Comparison of ENCODE assay signal across 8 cellular contexts in the genomic region with DNA sequence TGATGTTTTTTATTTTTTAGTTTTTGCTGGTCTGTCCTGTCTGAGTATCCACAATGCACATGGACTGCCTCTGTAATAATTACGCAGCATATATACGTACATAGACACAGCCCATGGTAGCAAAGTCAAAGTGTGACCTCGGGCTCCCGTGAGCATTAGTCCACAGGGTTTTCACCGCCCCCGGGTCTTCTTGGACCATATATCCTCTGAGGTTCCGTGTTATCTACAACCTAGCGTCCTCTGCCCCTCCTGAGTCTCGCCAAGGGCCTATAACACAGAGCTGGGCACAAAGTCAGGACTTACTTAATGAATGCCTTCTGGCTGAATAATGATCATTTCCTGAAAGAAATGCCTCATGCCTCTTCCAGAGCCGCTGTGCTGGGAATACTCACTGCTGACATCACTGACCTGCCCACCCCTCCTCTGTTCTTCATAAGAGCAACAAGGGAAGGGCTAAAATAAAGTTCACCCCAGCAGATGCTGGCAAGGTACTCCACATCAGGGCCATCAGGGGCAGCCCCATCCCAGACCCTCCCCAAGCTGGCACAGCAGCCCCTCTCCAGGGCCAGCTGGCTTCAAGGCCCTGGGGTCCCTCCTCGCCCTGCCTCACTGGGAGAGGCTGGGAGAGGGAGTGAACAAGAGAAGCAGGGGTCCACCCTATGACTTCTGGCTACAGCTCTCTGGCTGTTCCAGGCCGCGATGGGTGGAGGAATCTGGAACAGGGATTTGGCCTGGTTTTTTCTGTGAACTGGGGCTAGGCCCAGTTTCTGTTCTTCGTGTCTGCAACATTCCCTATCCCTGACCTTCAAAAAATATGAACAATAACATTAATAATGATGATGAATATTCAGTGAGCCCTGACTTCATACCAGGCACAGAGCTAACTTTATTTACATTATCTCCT. TPM values are rescaled to one million over a fixed set of nuclear protein-coding genes. Genes with fewer than 3 reads are reported as not detected.
DNase-seq lines count a peak whose midpoint lies in the region; TF ChIP-seq lines count a peak whose summit lies in the region.

No MANE protein-coding gene starts in this region.

- H3K9ac ChIP-seq in SK-N-MC (ENCODE audit: insufficient read length), result peak overlapping the region; percentile 40

- intact Hi-C loops in ovary (cut with DNase I), result loop anchor here in 1 of 4 donors (10.0 kb wide), 1 partner anchor 727 kb away; no protein-coding TSS in a partner anchor

- CTCF ChIA-PET in GM10248 (lab: Yijun Ruan, JAX), result interaction anchor here (0.6 to 31.1 kb wide), 12 partner anchors 10 to 96 kb away, joined by 3 to 685 read pairs (median 4); partner anchors contain the start of gene RAPGEF3

- POLR2A ChIA-PET in GM10248 (lab: Yijun Ruan, JAX), result interaction anchor here (0.5 to 2.2 kb wide), 3 partner anchors 20 to 310 kb away, joined by 3 to 12 read pairs (median 3); no protein-coding TSS in a partner anchor

- TF ChIP-seq CTCF in ovary (IDR thresholded peaks at IDR 0.05), result no peak
- TF ChIP-seq CTCF in GM10248 (IDR thresholded peaks at IDR 0.05; ENCODE audit: control extremely low read depth, extremely low read depth, low read depth, missing control alignments), result no peak

- DNase-seq in Daoy (ENCODE audit: low read depth) (peak; percentile 72), SK-N-MC (ENCODE audit: low read depth, low spot score) (no peak), fibroblast of gingiva (ENCODE audit: low read depth) (peak; percentile 84), ovary (peak; percentile 81 to 88 (median 83)), GM10248 (ENCODE audit: extremely low spot score) (no peak), NCI-H1048 (lab: John Stamatoyannopoulos, UW) (no peak)
- no peak for DNase-seq in central memory CD4-positive, alpha-beta T cell
- no peak for DNase-seq in stimulated activated CD4-positive, alpha-beta T cell treated with anti-CD3 and anti-CD28 coated beads, Interleukin-12 subunit alpha, Interleukin-12 subunit beta, amount 100 ng/mL, for 4 hours

- 9 to 11% (median 10%) methylated on average over 13 to 14 of the region's 14 CpGs for whole genome bisulfite sequencing in ovary, 3 donors

- H3K27me3 ChIP-seq in ovary, result no peaks in the 10 kb centered on the region

- H3K4me3 ChIP-seq in SK-N-MC (peak overlapping the region; percentile 74), ovary (peak overlapping the region; percentile 36)

- H3K27ac ChIP-seq in SK-N-MC (peak overlapping the region; percentile 87), ovary (peak overlapping the region; percentile 97 to 98)

- peaks cover 49% of the 10 kb centered on the region for H3K4me1 ChIP-seq in ovary (ENCODE audit: insufficient read depth)

- H3K9me3 ChIP-seq in SK-N-MC (ENCODE audit: low read depth, low read length), result no peaks in the 10 kb centered on the region
- no peaks in the 10 kb centered on the region for H3K9me3 ChIP-seq in ovary

- no peaks in the 10 kb centered on the region for H3K36me3 ChIP-seq in SK-N-MC (ENCODE audit: insufficient read depth, low read length)
- no peaks in the 10 kb centered on the region for H3K36me3 ChIP-seq in ovary

- no peak for TF ChIP-seq POLR2A in ovary (IDR thresholded peaks at IDR 0.05)

- peak; percentile 85 for TF ChIP-seq EP300 in ovary (IDR thresholded peaks at IDR 0.05)

RNA-seq across cellular contexts. Expression of gene HDAC7, which starts 7.9 kb away (rescaled TPM):
- 19.3 and 20.6 TPM in 2 replicates for total RNA-seq in Daoy (2014; rRNA removed; shearing (Covaris generic))
- total RNA-seq in ovary, result 100 to 1,000 TPM in 5 of 7 donors, 10 to 100 TPM in 2; 47.2 to 151 (median 103) TPM
- 10 to 100 TPM; 40.1 to 79.4 TPM for polyA plus RNA-seq in ovary

RNA-seq across cellular contexts. Expression of gene SLC48A1, which starts 38.8 kb away (rescaled TPM):
- 2.3 and 4.6 TPM in 2 replicates for total RNA-seq in Daoy (2014; rRNA removed; shearing (Covaris generic))
- 100 to 1,000 TPM in 2 of 7 donors, 10 to 100 TPM in 5; 36.7 to 143 (median 98.3) TPM for total RNA-seq in ovary
- 10 to 100 TPM; 24.1 to 41.1 TPM for polyA plus RNA-seq in ovary

RNA-seq across cellular contexts. Expression of gene RAPGEF3, which starts 53.2 kb away (rescaled TPM):
- 0.83 and 1.4 TPM in 2 replicates for total RNA-seq in Daoy (2014; rRNA removed; shearing (Covaris generic))
- total RNA-seq in ovary, result 100 to 1,000 TPM in 3 of 7 donors, 10 to 100 TPM in 4; 50.4 to 132 (median 93.5) TPM
- polyA plus RNA-seq in ovary, result 10 to 100 TPM; 16.9 to 68.4 TPM

Comparison
In these comparisons a context has a peak if more than half of its experiments do, and no peak if none do; other contexts are left out.
1. DNase-seq: peak in Daoy (single experiment), fibroblast of gingiva (single experiment) and ovary (5 of 5); none in SK-N-MC (single experiment), GM10248 (single experiment), central memory CD4-positive, alpha-beta T cell (single experiment), NCI-H1048 (single experiment) and stimulated activated CD4-positive, alpha-beta T cell treated with anti-CD3 and anti-CD28 coated beads, Interleukin-12 subunit alpha, Interleukin-12 subunit beta, amount 100 ng/mL, for 4 hours (single experiment).
2. RNA of gene RAPGEF3, which starts 53.2 kb away (total RNA-seq): 50.4 to 132 TPM in ovary; 0.83 to 1.4 TPM in Daoy; every median in the first group is over 10 times any median in the second.